In genomic region chrX:1151378-1152077, GRCh38 we compare ENCODE assay signal across 15 cellular contexts.
DNase-seq lines count a peak whose midpoint lies in the region; ATAC-seq and TF ChIP-seq lines count a peak whose summit lies in the region.
"Had no signal": no experiment of that assay in that cellular context is flagged by ENCODE, and none has a peak within 500 bp of the region (broad histone marks: within the 10 kb centered on the region; RNA-seq: fewer than 3 reads in every experiment).

No MANE protein-coding gene starts in this region.

- no peak for TF ChIP-seq EP300 in upper lobe of left lung (IDR thresholded peaks at IDR 0.05)

- no peaks in the 10 kb centered on the region for H3K9me3 ChIP-seq in HEK293 (ENCODE audit: control insufficient read depth, insufficient read depth, low read depth, low read length)
- H3K9me3 ChIP-seq in endodermal cell (ENCODE audit: control insufficient read depth, low read length): no peaks in the 10 kb centered on the region
- no peaks in the 10 kb centered on the region for H3K9me3 ChIP-seq in hepatocyte (ENCODE audit: low read depth)
- H3K9me3 ChIP-seq in upper lobe of left lung: no peaks in the 10 kb centered on the region
- H3K9me3 ChIP-seq: BLaER1 treated with 17β-estradiol and CSF1 and Interleukin-3, amounts not matched to agents 10 nM and 100 nM had no signal

- POLR2A ChIA-PET in HEK293 (lab: Yijun Ruan, JAX): no interaction called here

- no peak for ATAC-seq in HG03159 (IDR thresholded peaks at IDR 0.05; ENCODE audit: unreplicated experiment)
- no peak for ATAC-seq in upper lobe of left lung (ENCODE audit: low FRiP score in 2 of 2)
- ATAC-seq: CD8-positive, alpha-beta T cell; HCT116 had no signal

- no peak overlapping the region for H2AFZ ChIP-seq in hepatocyte

- H3K4me1 ChIP-seq in HEK293 (ENCODE audit: control insufficient read depth, insufficient read depth, low read length) (no peaks in the 10 kb centered on the region), endodermal cell (ENCODE audit: control insufficient read depth, insufficient read depth, low read length) (no peaks in the 10 kb centered on the region), hepatocyte (ENCODE audit: insufficient read depth) (no peaks in the 10 kb centered on the region), upper lobe of left lung (no peaks in the 10 kb centered on the region)
- H3K4me1 ChIP-seq: BLaER1 treated with 17β-estradiol and CSF1 and Interleukin-3, amounts not matched to agents 10 nM and 100 nM had no signal

- intact Hi-C loops in activated CD4-positive, alpha-beta T cell treated with anti-CD3 and anti-CD28 coated beads, Interleukin-2, amount 10 ng/mL, durations not matched to agents 24 days and 14 days (cut with micrococcal nuclease): no loop called here

- peak overlapping the region; percentile 39 for H3K27ac Mint-ChIP-seq in activated CD4-positive, alpha-beta T cell treated with anti-CD3 and anti-CD28 coated beads, Interleukin-2, amount 10 ng/mL, durations not matched to agents 24 days and 14 days
- H3K27ac Mint-ChIP-seq in endodermal cell (no peak overlapping the region), osteocyte (ENCODE audit: unreplicated experiment) (no peak overlapping the region)
- H3K27ac Mint-ChIP-seq: CD8-positive, alpha-beta T cell had no signal

- H3K36me3 ChIP-seq in HEK293 (ENCODE audit: control insufficient read depth in 2 of 2, insufficient read depth in 1 of 2, low read length in 2 of 2) (no peaks in the 10 kb centered on the region), endodermal cell (ENCODE audit: control insufficient read depth, insufficient read depth, low read length) (no peaks in the 10 kb centered on the region), hepatocyte (replicated peaks; ENCODE audit: insufficient read depth, low read depth) (no peaks in the 10 kb centered on the region), upper lobe of left lung (no peaks in the 10 kb centered on the region)
- H3K36me3 ChIP-seq: BLaER1 treated with 17β-estradiol and CSF1 and Interleukin-3, amounts not matched to agents 10 nM and 100 nM had no signal

- no peaks in the 10 kb centered on the region for H3K4me1 Mint-ChIP-seq in activated CD4-positive, alpha-beta T cell treated with anti-CD3 and anti-CD28 coated beads, Interleukin-2, amount 10 ng/mL, durations not matched to agents 24 days and 14 days
- H3K4me1 Mint-ChIP-seq in endodermal cell: peaks cover 3% of the 10 kb centered on the region
- no peaks in the 10 kb centered on the region for H3K4me1 Mint-ChIP-seq in osteocyte (ENCODE audit: unreplicated experiment)

- no peak overlapping the region for H3K4me3 Mint-ChIP-seq in activated CD4-positive, alpha-beta T cell treated with anti-CD3 and anti-CD28 coated beads, Interleukin-2, amount 10 ng/mL, durations not matched to agents 24 days and 14 days
- H3K4me3 Mint-ChIP-seq in endodermal cell (no peak overlapping the region), osteocyte (ENCODE audit: unreplicated experiment) (no peak overlapping the region)
- H3K4me3 Mint-ChIP-seq: CD8-positive, alpha-beta T cell had no signal

- no peaks in the 10 kb centered on the region for H4K20me1 ChIP-seq in hepatocyte (ENCODE audit: insufficient read depth, poor library complexity, severe bottlenecking)
- H4K20me1 ChIP-seq: BLaER1 treated with 17β-estradiol and CSF1 and Interleukin-3, amounts not matched to agents 10 nM and 100 nM had no signal

- WGBS in endodermal cell (ENCODE audit: insufficient coverage in 1 of 2, insufficient read length in 1 of 2), 2 experiments: 71 to 74% methylated on average over 8 to 9 of the region's 9 CpGs
- 60% methylated on average over 9 of the region's 9 CpGs for WGBS in hepatocyte (ENCODE audit: low lambda C conversion rate, missing lambda C conversion rate)
- 51 to 58% methylated on average over 9 of the region's 9 CpGs for WGBS in upper lobe of left lung, 2 donors

- H3K27ac ChIP-seq in HEK293 (ENCODE audit: extremely low read depth, low read depth, low read length) (no peak overlapping the region), endodermal cell (ENCODE audit: low read depth, low read length) (no peak overlapping the region), hepatocyte (no peak overlapping the region), upper lobe of left lung (no peak overlapping the region)
- H3K27ac ChIP-seq: 22Rv1; BLaER1 treated with 17β-estradiol and CSF1 and Interleukin-3, amounts not matched to agents 10 nM and 100 nM had no signal

- TF ChIP-seq POLR2A in upper lobe of left lung (IDR thresholded peaks at IDR 0.05): no peak

- CTCF ChIA-PET in HEK293 (lab: Yijun Ruan, JAX): no interaction called here

- no peak overlapping the region for H3K9ac ChIP-seq in endodermal cell (ENCODE audit: extremely low read depth, low read length, poor library complexity, severe bottlenecking)
- H3K9ac ChIP-seq: BLaER1 treated with 17β-estradiol and CSF1 and Interleukin-3, amounts not matched to agents 10 nM and 100 nM had no signal

- H3K27me3 ChIP-seq in endodermal cell (ENCODE audit: control insufficient read depth, insufficient read depth, low read length, poor library complexity, severe bottlenecking) (no peaks in the 10 kb centered on the region), hepatocyte (no peaks in the 10 kb centered on the region), upper lobe of left lung (no peaks in the 10 kb centered on the region)

- no peaks in the 10 kb centered on the region for H3K36me3 Mint-ChIP-seq in activated CD4-positive, alpha-beta T cell treated with anti-CD3 and anti-CD28 coated beads, Interleukin-2, amount 10 ng/mL, durations not matched to agents 24 days and 14 days (ENCODE audit: low read depth)
- H3K36me3 Mint-ChIP-seq in endodermal cell (ENCODE audit: low read depth) (no peaks in the 10 kb centered on the region), osteocyte (ENCODE audit: unreplicated experiment) (no peaks in the 10 kb centered on the region)
- H3K36me3 Mint-ChIP-seq: CD8-positive, alpha-beta T cell had no signal

- TF ChIP-seq CTCF in HEK293 (tag by site-specific recombination; IDR thresholded peaks at IDR 0.05): no peak
- TF ChIP-seq CTCF in endodermal cell (conservative IDR thresholded peaks at IDR 0.05): no peak
- no peak for TF ChIP-seq CTCF in osteocyte (IDR thresholded peaks at IDR 0.05)
- no peak for TF ChIP-seq CTCF in hepatocyte (IDR thresholded peaks at IDR 0.05; ENCODE audit: poor library complexity)
- TF ChIP-seq CTCF in upper lobe of left lung (IDR thresholded peaks at IDR 0.05): no peak

- H3K9me3 Mint-ChIP-seq in activated CD4-positive, alpha-beta T cell treated with anti-CD3 and anti-CD28 coated beads, Interleukin-2, amount 10 ng/mL, durations not matched to agents 24 days and 14 days: no peaks in the 10 kb centered on the region
- H3K9me3 Mint-ChIP-seq in endodermal cell: no peaks in the 10 kb centered on the region
- H3K9me3 Mint-ChIP-seq in osteocyte (ENCODE audit: unreplicated experiment): no peaks in the 10 kb centered on the region

- no peaks in the 10 kb centered on the region for H3K79me2 ChIP-seq in hepatocyte

- no peaks in the 10 kb centered on the region for H3K27me3 Mint-ChIP-seq in activated CD4-positive, alpha-beta T cell treated with anti-CD3 and anti-CD28 coated beads, Interleukin-2, amount 10 ng/mL, durations not matched to agents 24 days and 14 days
- H3K27me3 Mint-ChIP-seq in endodermal cell (ENCODE audit: insufficient read depth) (no peaks in the 10 kb centered on the region), osteocyte (ENCODE audit: unreplicated experiment) (peaks cover 11% of the 10 kb centered on the region)

- no peak overlapping the region for H3K4me2 ChIP-seq in hepatocyte
- H3K4me2 ChIP-seq: BLaER1 treated with 17β-estradiol and CSF1 and Interleukin-3, amounts not matched to agents 10 nM and 100 nM had no signal

- no peaks in the 10 kb centered on the region for H3K9me2 ChIP-seq in hepatocyte (replicated peaks; ENCODE audit: insufficient read depth)

- H3K4me3 ChIP-seq in HEK293 (ENCODE audit: low read depth, low read length) (no peak overlapping the region), endodermal cell (ENCODE audit: low read length) (no peak overlapping the region), hepatocyte (no peak overlapping the region), upper lobe of left lung (no peak overlapping the region)
- H3K4me3 ChIP-seq: BLaER1 treated with 17β-estradiol and CSF1 and Interleukin-3, amounts not matched to agents 10 nM and 100 nM had no signal

- peak; percentile 35 for DNase-seq in activated CD4-positive, alpha-beta T cell treated with anti-CD3 and anti-CD28 coated beads, Interleukin-2, amount 10 ng/mL, durations not matched to agents 24 days and 14 days
- DNase-seq in activated CD4-positive, alpha-beta T cell treated with anti-CD3 and anti-CD28 coated beads for 4 hours: no peak
- DNase-seq in endodermal cell: peak; percentile 43
- peak; percentile 68 for DNase-seq in osteocyte (ENCODE audit: extremely low spot score, unreplicated experiment)
- no peak for DNase-seq in hepatocyte (ENCODE audit: low spot score)
- no peak for DNase-seq in upper lobe of left lung
- DNase-seq: Calu3, DMS79 treated with DMSO at 0.1 percent for 48 hours, GF-D8 had no signal

TF ChIP-seq in HEK293, 187 proteins besides CTCF, POLR2A, EP300 and RAD21:
- peak; percentile 98 for TF ChIP-seq ZNF596 (tag by site-specific recombination; IDR thresholded peaks at IDR 0.05)
- TF ChIP-seq PRDM1 (tag by site-specific recombination; IDR thresholded peaks at IDR 0.05): peak; percentile 93
- no peak for TF ChIP-seq ELK4 (IDR thresholded peaks at IDR 0.05; ENCODE audit: borderline replicate concordance, low read depth, low read length)

Comparison
In these comparisons a context has a peak if more than half of its experiments do, and no peak if none do; other contexts are left out.
1. DNase-seq: peak in activated CD4-positive, alpha-beta T cell treated with anti-CD3 and anti-CD28 coated beads, Interleukin-2, amount 10 ng/mL, durations not matched to agents 24 days and 14 days (single experiment), endodermal cell (single experiment) and osteocyte (single experiment); none in activated CD4-positive, alpha-beta T cell treated with anti-CD3 and anti-CD28 coated beads for 4 hours (0 of 2), hepatocyte (single experiment) and upper lobe of left lung (0 of 2).